In genomic region chr21:16533692-16534407, GRCh38 we compare ENCODE assay signal across 9 cellular contexts.
A peak's percentile ranks its signal among the peaks of the same experiment; 100 is the strongest.
DNase-seq lines count a peak whose midpoint lies in the region; ATAC-seq and TF ChIP-seq lines count a peak whose summit lies in the region.
"Had no signal": no experiment of that assay in that cellular context is flagged by ENCODE, and none has a peak within 500 bp of the region (broad histone marks: within the 10 kb centered on the region; RNA-seq: fewer than 3 reads in every experiment).

No MANE protein-coding gene starts in this region.

- no peaks in the 10 kb centered on the region for H3K4me1 Mint-ChIP-seq in activated CD4-positive, alpha-beta T cell treated with anti-CD3 and anti-CD28 coated beads for 36 hours
- H3K4me1 Mint-ChIP-seq: CD4-positive, alpha-beta memory T cell had no signal

- ATAC-seq in GM18868 (IDR thresholded peaks at IDR 0.05; ENCODE audit: unreplicated experiment): no peak
- no peak for ATAC-seq in activated CD4-positive, alpha-beta T cell treated with anti-CD3 and anti-CD28 coated beads for 36 hours

- H3K4me3 ChIP-seq in AG10803 (ENCODE audit: low read length) (peak overlapping the region; percentile 57), fibroblast of the aortic adventitia (ENCODE audit: low read depth, low read length) (peak overlapping the region; percentile 60)

- CTCF ChIA-PET in activated CD4-positive, alpha-beta T cell treated with anti-CD3 and anti-CD28 coated beads for 36 hours (lab: Charles Lee): interaction anchor here (1.0 kb wide), 1 partner anchor 204 kb away, joined by 3 read pairs; no protein-coding TSS in a partner anchor

- no peak for DNase-seq in AG10803 (ENCODE audit: low read depth)
- DNase-seq in fibroblast of the aortic adventitia (ENCODE audit: low read depth): no peak
- peak; percentile 88 for DNase-seq in pons (ENCODE audit: low spot score)
- no peak for DNase-seq in NCI-H2029 treated with DMSO at 0.1 percent for 48 hours (lab: John Stamatoyannopoulos, UW)
- no peak for DNase-seq in activated CD4-positive, alpha-beta T cell treated with anti-CD3 and anti-CD28 coated beads for 36 hours
- DNase-seq in stimulated activated CD4-positive, alpha-beta T cell treated with anti-CD3 and anti-CD28 coated beads, Interleukin-4, amount 100 ng/mL, for 4 hours: no peak
- DNase-seq: CD4-positive, alpha-beta memory T cell had no signal

- H3K27me3 Mint-ChIP-seq in activated CD4-positive, alpha-beta T cell treated with anti-CD3 and anti-CD28 coated beads for 36 hours: no peaks in the 10 kb centered on the region
- H3K27me3 Mint-ChIP-seq: CD4-positive, alpha-beta memory T cell had no signal

- POLR2A ChIA-PET in activated CD4-positive, alpha-beta T cell treated with anti-CD3 and anti-CD28 coated beads for 36 hours (lab: Charles Lee): no interaction called here

- peaks cover 10% of the 10 kb centered on the region for H3K9me3 Mint-ChIP-seq in activated CD4-positive, alpha-beta T cell treated with anti-CD3 and anti-CD28 coated beads for 36 hours (ENCODE audit: low read depth)

- H3K36me3 Mint-ChIP-seq in activated CD4-positive, alpha-beta T cell treated with anti-CD3 and anti-CD28 coated beads for 36 hours (ENCODE audit: low read depth): no peaks in the 10 kb centered on the region
- H3K36me3 Mint-ChIP-seq: CD4-positive, alpha-beta memory T cell had no signal

- no peak overlapping the region for H3K4me3 Mint-ChIP-seq in activated CD4-positive, alpha-beta T cell treated with anti-CD3 and anti-CD28 coated beads for 36 hours
- H3K4me3 Mint-ChIP-seq: CD4-positive, alpha-beta memory T cell had no signal

- no peak for TF ChIP-seq CTCF in AG10803 (conservative IDR thresholded peaks at IDR 0.05; ENCODE audit: low read length)
- no peak for TF ChIP-seq CTCF in VCaP (conservative IDR thresholded peaks at IDR 0.05)
- no peak for TF ChIP-seq CTCF in fibroblast of the aortic adventitia (IDR thresholded peaks at IDR 0.05; ENCODE audit: insufficient read depth, low read length)

- H3K27ac ChIP-seq in VCaP: peak overlapping the region; percentile 91

- intact Hi-C loops in activated CD4-positive, alpha-beta T cell treated with anti-CD3 and anti-CD28 coated beads for 36 hours (cut with DNase I, micrococcal nuclease): no loop called here

- no peak overlapping the region for H3K27ac Mint-ChIP-seq in activated CD4-positive, alpha-beta T cell treated with anti-CD3 and anti-CD28 coated beads for 36 hours
- H3K27ac Mint-ChIP-seq: CD4-positive, alpha-beta memory T cell had no signal
